Comparison of ENCODE assay signal across 9 cellular contexts in the genomic region with DNA sequence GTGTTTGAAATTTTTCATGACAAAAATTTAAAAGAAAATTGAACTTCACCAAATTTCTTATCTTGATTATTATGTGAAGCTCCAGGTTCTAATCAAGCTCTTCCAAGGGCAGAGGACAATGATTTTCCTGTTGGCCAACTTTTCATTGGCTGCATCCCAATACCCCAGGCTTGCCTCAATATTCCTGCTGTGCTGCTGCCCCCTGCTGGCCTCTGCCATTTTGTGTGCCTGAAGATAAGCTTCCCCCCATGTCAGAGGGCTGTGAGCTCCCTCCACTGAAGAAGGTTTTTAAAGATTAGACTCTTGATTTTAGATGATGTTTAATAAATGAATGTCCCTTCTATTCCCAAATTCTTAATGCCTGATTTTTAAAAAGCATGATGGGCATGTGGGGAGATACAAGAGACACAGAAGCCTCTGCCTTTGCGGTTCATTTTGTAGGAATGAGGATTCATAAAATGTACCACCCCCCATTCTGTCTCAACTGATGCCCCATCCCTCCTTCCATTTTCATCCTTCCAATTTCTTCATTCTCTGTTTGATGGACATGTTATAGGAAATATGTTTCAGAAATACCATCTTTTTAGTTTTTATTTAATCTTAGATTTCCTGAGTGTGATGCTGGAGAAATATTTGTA.
DNase-seq lines count a peak whose midpoint lies in the region; ATAC-seq, FAIRE-seq and TF ChIP-seq lines count a peak whose summit lies in the region.
"Had no signal": no experiment of that assay in that cellular context is flagged by ENCODE, and none has a peak within 500 bp of the region (broad histone marks: within the 10 kb centered on the region; RNA-seq: fewer than 3 reads in every experiment).

No MANE protein-coding gene starts in this region.

- H3K18ac ChIP-seq in H1 (ENCODE audit: extremely low read depth, low read length) (no peak overlapping the region), mesendoderm (ENCODE audit: low read length) (no peak overlapping the region)

- H3K4me3 ChIP-seq in H1 (ENCODE audit: extremely low read depth in 1 of 4, insufficient read depth in 2 of 4, low read depth in 3 of 4, low read length in 4 of 4) (no peak overlapping the region), mesendoderm (ENCODE audit: low read length) (no peak overlapping the region)
- H3K4me3 ChIP-seq: ovary had no signal

- no peaks in the 10 kb centered on the region for H3K79me1 ChIP-seq in H1 (ENCODE audit: low read depth, low read length)
- H3K79me1 ChIP-seq in mesendoderm (ENCODE audit: low read length), result no peaks in the 10 kb centered on the region

- POLR2A ChIA-PET in H1 (lab: Charles Lee; ENCODE audit: partially characterized antibody), result no interaction called here

- peaks cover 10% of the 10 kb centered on the region for H3K9me3 Mint-ChIP-seq in activated CD4-positive, alpha-beta T cell treated with anti-CD3 and anti-CD28 coated beads, Interleukin-2, amount 10 ng/mL, durations not matched to agents 24 days and 14 days

- H3K36me3 Mint-ChIP-seq in activated CD4-positive, alpha-beta T cell treated with anti-CD3 and anti-CD28 coated beads, Interleukin-2, amount 10 ng/mL, durations not matched to agents 24 days and 14 days (ENCODE audit: low read depth), result no peaks in the 10 kb centered on the region

- no peak overlapping the region for H3K4me2 ChIP-seq in H1 (ENCODE audit: insufficient read depth in 1 of 2, low read depth in 2 of 2, low read length in 2 of 2)
- H3K4me2 ChIP-seq in mesendoderm (ENCODE audit: low read length), result no peak overlapping the region

- H3K27me3 Mint-ChIP-seq in activated CD4-positive, alpha-beta T cell treated with anti-CD3 and anti-CD28 coated beads, Interleukin-2, amount 10 ng/mL, durations not matched to agents 24 days and 14 days, result peaks cover 28% of the 10 kb centered on the region

- H3K4me3 Mint-ChIP-seq in activated CD4-positive, alpha-beta T cell treated with anti-CD3 and anti-CD28 coated beads, Interleukin-2, amount 10 ng/mL, durations not matched to agents 24 days and 14 days, result no peak overlapping the region

- no peak overlapping the region for H2AFZ ChIP-seq in H1 (ENCODE audit: low read length)

- no peaks in the 10 kb centered on the region for H3K36me3 ChIP-seq in H1 (ENCODE audit: control insufficient read depth in 2 of 4, insufficient read depth in 4 of 4, low read length in 3 of 4)
- no peaks in the 10 kb centered on the region for H3K36me3 ChIP-seq in mesendoderm (ENCODE audit: control insufficient read depth, insufficient read depth, low read length)
- H3K36me3 ChIP-seq: ovary had no signal

- no peak for TF ChIP-seq POLR2A in H1 (IDR thresholded peaks at IDR 0.05; ENCODE audit: control extremely low read depth in 1 of 2, low read depth in 2 of 2, low read length in 2 of 2)

- H2BK5ac ChIP-seq in H1 (ENCODE audit: low read depth, low read length) (no peak overlapping the region), mesendoderm (ENCODE audit: low read length) (no peak overlapping the region)

- H3K9ac ChIP-seq in H1 (replicated peaks in 1 of 4; ENCODE audit: extremely low read depth in 1 of 4, low read depth in 3 of 4, low read length in 3 of 4) (no peak overlapping the region), mesendoderm (ENCODE audit: low read length) (no peak overlapping the region)

- no peaks in the 10 kb centered on the region for H3K23me2 ChIP-seq in H1 (ENCODE audit: low read depth, low read length)

- H4K8ac ChIP-seq in H1 (ENCODE audit: extremely low read depth, insufficient read depth, low read length) (no peak overlapping the region), mesendoderm (ENCODE audit: low read depth, low read length) (no peak overlapping the region)

- ATAC-seq in stimulated activated naive CD8-positive, alpha-beta T cell treated with anti-CD3 and anti-CD28 coated beads, Interleukin-15, Interleukin-2, amounts not matched to agents 100 U/mL and 50 U/mL, for 24 hours, result no peak
- no peak for ATAC-seq in HG02571 (IDR thresholded peaks at IDR 0.05; ENCODE audit: unreplicated experiment)

- in situ Hi-C loops in ACHN (cut with HindIII; ENCODE audit: low pct_ligation_motif_present, low pct_unique_long_range_greater_than_20kb, low sequenced_read_pairs), result no loop called here

- H3K27ac ChIP-seq in H1 (ENCODE audit: low read depth, low read length) (no peak overlapping the region), mesendoderm (ENCODE audit: low read depth, low read length) (no peak overlapping the region)
- H3K27ac ChIP-seq: ovary had no signal

- no peak; a peak in 1 of 3 replicates for TF ChIP-seq EP300 in H1 (IDR thresholded peaks at IDR 0.05; ENCODE audit: borderline replicate concordance in 1 of 2, low read depth in 2 of 2, low read length in 2 of 2)

- H3K4me1 ChIP-seq in H1 (replicated peaks in 1 of 4; ENCODE audit: control insufficient read depth in 3 of 4, insufficient read depth in 4 of 4, low read length in 3 of 4) (no peaks in the 10 kb centered on the region), mesendoderm (ENCODE audit: control insufficient read depth, low read depth, low read length) (no peaks in the 10 kb centered on the region)

- H3K4ac ChIP-seq in H1 (replicated peaks; ENCODE audit: insufficient read length, low read depth, low read length), result no peak overlapping the region
- no peak overlapping the region for H3K4ac ChIP-seq in mesendoderm (ENCODE audit: low read depth, low read length)

- H3K27me3 ChIP-seq in H1 (replicated peaks in 1 of 4; ENCODE audit: control insufficient read depth in 3 of 4, extremely low read depth in 1 of 4, insufficient read depth in 3 of 4, low read length in 3 of 4) (no peaks in the 10 kb centered on the region), mesendoderm (ENCODE audit: insufficient read depth, low read length, poor library complexity) (no peaks in the 10 kb centered on the region)
- H3K27me3 ChIP-seq: ovary had no signal

- no peak overlapping the region for H3K14ac ChIP-seq in H1 (ENCODE audit: insufficient read length)

- H2BK15ac ChIP-seq in H1 (ENCODE audit: low read length) (no peak overlapping the region), mesendoderm (replicated peaks; ENCODE audit: low read depth) (no peak overlapping the region)

- H2AK5ac ChIP-seq in H1 (ENCODE audit: low read depth, low read length) (no peak overlapping the region), mesendoderm (ENCODE audit: low read length) (no peak overlapping the region)

- TF ChIP-seq CTCF in GM12873 (IDR thresholded peaks at IDR 0.05; ENCODE audit: insufficient read depth, low read depth, low read length, missing control alignments) (peak; percentile 86), H1 (IDR thresholded peaks at IDR 0.05; ENCODE audit: control extremely low read depth in 1 of 3, insufficient read depth in 1 of 3, low read depth in 1 of 3, low read length in 3 of 3) (peak; percentile 81 to 82 (median 81))

- no peak overlapping the region for H3K27ac Mint-ChIP-seq in activated CD4-positive, alpha-beta T cell treated with anti-CD3 and anti-CD28 coated beads, Interleukin-2, amount 10 ng/mL, durations not matched to agents 24 days and 14 days

- peak; percentile 90 to 94 for TF ChIP-seq RAD21 in H1 (IDR thresholded peaks at IDR 0.05 in 1 of 2, conservative IDR thresholded peaks at IDR 0.05 in 1 of 2; ENCODE audit: low read depth in 2 of 2, low read length in 2 of 2)

- H2BK20ac ChIP-seq in H1 (ENCODE audit: low read length), result no peak overlapping the region

- no peaks in the 10 kb centered on the region for H3K9me3 ChIP-seq in H1 (ENCODE audit: insufficient read depth in 2 of 2, low read depth in 1 of 2, low read length in 1 of 2)
- H3K9me3 ChIP-seq: ovary had no signal

- FAIRE-seq in H1 (lab: Jason Lieb, UNC), result no peak

- H2BK120ac ChIP-seq in H1 (replicated peaks; ENCODE audit: low read depth, low read length) (no peak overlapping the region), mesendoderm (ENCODE audit: low read depth, low read length) (no peak overlapping the region)

- no peaks in the 10 kb centered on the region for H4K20me1 ChIP-seq in H1 (replicated peaks in 1 of 2; ENCODE audit: control insufficient read depth in 1 of 2, insufficient read depth in 2 of 2, low read length in 2 of 2)

- intact Hi-C loops in activated CD4-positive, alpha-beta T cell treated with anti-CD3 and anti-CD28 coated beads, Interleukin-2, amount 10 ng/mL, durations not matched to agents 24 days and 14 days (cut with micrococcal nuclease), result loop anchor here (10.0 kb wide), 2 partner anchors 101 to 531 kb away; partner anchors contain the start of gene SIPA1L1

- CTCF ChIA-PET in H1 (lab: Charles Lee; ENCODE audit: partially characterized antibody), result interaction anchor here (0.5 to 5.5 kb wide), 38 partner anchors 8 to 713 kb away, joined by 3 to 27 read pairs (median 4); no protein-coding TSS in a partner anchor

- no peak overlapping the region for H4K91ac ChIP-seq in H1 (replicated peaks; ENCODE audit: insufficient read length, low read length)

- H4K5ac ChIP-seq in H1 (ENCODE audit: insufficient read length, low read depth, low read length) (no peak overlapping the region), mesendoderm (ENCODE audit: low read length) (no peak overlapping the region)

- no peak overlapping the region for H3K23ac ChIP-seq in H1 (ENCODE audit: insufficient read length)
- no peak overlapping the region for H3K23ac ChIP-seq in mesendoderm (ENCODE audit: low read length)

- H3K79me2 ChIP-seq in H1 (ENCODE audit: control insufficient read depth in 1 of 2, insufficient read depth in 2 of 2, low read length in 2 of 2) (no peaks in the 10 kb centered on the region), mesendoderm (ENCODE audit: control insufficient read depth, insufficient read depth, low read length) (no peaks in the 10 kb centered on the region)

- H2BK12ac ChIP-seq in H1 (ENCODE audit: low read depth, low read length), result no peak overlapping the region

- H3K56ac ChIP-seq in H1 (replicated peaks; ENCODE audit: insufficient read length, low read depth, low read length) (no peak overlapping the region), mesendoderm (ENCODE audit: low read length) (no peak overlapping the region)

- H3K4me1 Mint-ChIP-seq in activated CD4-positive, alpha-beta T cell treated with anti-CD3 and anti-CD28 coated beads, Interleukin-2, amount 10 ng/mL, durations not matched to agents 24 days and 14 days, result peaks cover 17% of the 10 kb centered on the region

- DNase-seq in ACHN, result peak; percentile 56
- DNase-seq in NCI-H2107 treated with DMSO at 0.1 percent for 48 hours (lab: John Stamatoyannopoulos, UW; ENCODE audit: unreplicated experiment), result peak; percentile 44
- DNase-seq in activated CD4-positive, alpha-beta T cell treated with anti-CD3 and anti-CD28 coated beads, Interleukin-2, amount 10 ng/mL, durations not matched to agents 24 days and 14 days, result peak; percentile 86
- peak; percentile 43 to 92 for DNase-seq in H1 (ENCODE audit: low read depth in 1 of 2, low spot score in 2 of 2)
- peak; percentile 84 for DNase-seq in mesendoderm
- DNase-seq in stimulated activated naive CD8-positive, alpha-beta T cell treated with anti-CD3 and anti-CD28 coated beads, Interleukin-15, Interleukin-2, amounts not matched to agents 100 U/mL and 50 U/mL, for 24 hours, result peak; percentile 77

- 91% methylated on average over 1 of the region's 1 CpG; no CpG with 5 or more reads in 1 of the 2 experiments for WGBS in H1 (ENCODE audit: extremely low coverage in 1 of 2, insufficient coverage in 1 of 2, insufficient read length in 1 of 2, insufficient replicate concordance in 2 of 2, low coverage in 1 of 2, low lambda C conversion rate in 2 of 2, missing lambda C conversion rate in 1 of 2), 2 experiments
- no CpG with 5 or more reads among the region's 1 CpG for WGBS in mesendoderm (ENCODE audit: extremely low coverage, insufficient coverage, low lambda C conversion rate)
